Comparison of ENCODE assay signal across 8 cellular contexts in the genomic region with DNA sequence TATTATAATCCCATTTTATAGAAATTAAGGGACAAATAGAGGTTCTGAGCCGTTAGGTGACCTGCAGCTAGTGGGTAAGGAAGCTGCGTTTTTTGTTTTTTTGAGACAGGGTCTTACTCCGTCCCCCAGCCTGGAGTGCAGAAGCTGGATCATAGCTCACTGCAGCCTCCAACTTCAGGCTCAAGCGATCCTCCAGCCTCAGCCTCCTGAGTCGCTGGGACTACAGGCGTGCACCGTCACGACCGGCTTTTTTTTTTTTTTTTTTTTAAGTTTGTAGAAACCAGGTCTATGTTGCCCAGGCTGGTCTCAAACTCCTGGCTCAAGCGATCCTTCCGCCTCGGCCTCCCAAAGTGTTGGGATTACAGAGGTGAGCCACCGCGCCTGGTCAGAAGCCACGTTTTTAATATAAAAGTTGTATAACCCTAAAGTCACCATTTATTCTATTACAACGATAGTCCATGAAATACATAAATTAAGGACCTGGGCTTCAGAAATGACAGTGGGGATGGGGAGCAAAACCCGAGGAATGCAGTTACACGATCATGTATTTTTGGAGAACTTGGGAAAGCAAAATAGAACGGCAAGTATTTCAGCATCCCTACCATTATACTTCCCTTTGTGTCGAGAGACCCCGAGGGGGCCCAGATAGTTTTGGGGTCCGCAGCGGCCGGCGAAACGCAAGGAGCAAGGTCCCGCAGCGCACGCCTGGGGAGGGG. TPM values are rescaled to one million over a fixed set of nuclear protein-coding genes. Genes with fewer than 3 reads are reported as not detected.
A peak's percentile ranks its signal among the peaks of the same experiment; 100 is the strongest.
DNase-seq lines count a peak whose midpoint lies in the region; ATAC-seq, FAIRE-seq and TF ChIP-seq lines count a peak whose summit lies in the region.

No MANE protein-coding gene starts in this region.

- no peak for ATAC-seq in activated CD8-positive, alpha-beta T cell treated with anti-CD3 and anti-CD28 coated beads for 36 hours
- ATAC-seq in esophagus mucosa = no peak
- no peak for ATAC-seq in HG03521 (IDR thresholded peaks at IDR 0.05; ENCODE audit: unreplicated experiment)

- H3K4me3 ChIP-seq in kidney (ENCODE audit: low read length in 2 of 2) = peak overlapping the region; percentile 88 to 90
- H3K4me3 ChIP-seq in thymus (ENCODE audit: low read length) = peak overlapping the region; percentile 73

- peak overlapping the region; percentile 89 for H3K27ac Mint-ChIP-seq in activated CD4-positive, alpha-beta T cell treated with anti-CD3 and anti-CD28 coated beads, Interleukin-2, amount 10 ng/mL, durations not matched to agents 24 days and 14 days
- H3K27ac Mint-ChIP-seq in activated CD8-positive, alpha-beta T cell treated with anti-CD3 and anti-CD28 coated beads for 36 hours = peak overlapping the region; percentile 86

- POLR2A ChIA-PET in activated CD8-positive, alpha-beta T cell treated with anti-CD3 and anti-CD28 coated beads for 36 hours (lab: Charles Lee) = interaction anchor here (1.0 to 1.5 kb wide), 3 partner anchors 10 to 528 kb away, joined by 3 to 7 read pairs (median 5); a partner anchor contains a TSS

- H3K36me3 Mint-ChIP-seq in activated CD4-positive, alpha-beta T cell treated with anti-CD3 and anti-CD28 coated beads, Interleukin-2, amount 10 ng/mL, durations not matched to agents 24 days and 14 days (ENCODE audit: low read depth) = peaks cover 19% of the 10 kb centered on the region
- peaks cover 31% of the 10 kb centered on the region for H3K36me3 Mint-ChIP-seq in activated CD8-positive, alpha-beta T cell treated with anti-CD3 and anti-CD28 coated beads for 36 hours (ENCODE audit: low read depth)

- H3K27me3 ChIP-seq in thymus (ENCODE audit: control insufficient read depth, insufficient read depth) = no peaks in the 10 kb centered on the region

- CTCF ChIA-PET in activated CD8-positive, alpha-beta T cell treated with anti-CD3 and anti-CD28 coated beads for 36 hours (lab: Charles Lee) = interaction anchor here (1.0 to 1.9 kb wide), 10 partner anchors 10 to 670 kb away, joined by 3 to 20 read pairs (median 4); no protein-coding TSS in a partner anchor

- peak; percentile 55 for DNase-seq in activated CD4-positive, alpha-beta T cell treated with anti-CD3 and anti-CD28 coated beads, Interleukin-2, amount 10 ng/mL, durations not matched to agents 24 days and 14 days
- no peak for DNase-seq in activated CD4-positive, alpha-beta T cell treated with anti-CD3 and anti-CD28 coated beads for 1 hour
- DNase-seq in activated CD8-positive, alpha-beta T cell treated with anti-CD3 and anti-CD28 coated beads for 36 hours = peak; percentile 16
- DNase-seq in kidney = peak; percentile 26
- DNase-seq in middle frontal gyrus (ENCODE audit: extremely low spot score, low spot score) = no peak

- WGBS in thymus = 28% methylated on average over 29 of the region's 29 CpGs

- H3K9me3 ChIP-seq in kidney (ENCODE audit: control insufficient read depth in 1 of 2, low read length in 2 of 2) = no peaks in the 10 kb centered on the region
- H3K9me3 ChIP-seq in thymus (ENCODE audit: control insufficient read depth) = no peaks in the 10 kb centered on the region

- intact Hi-C loops in activated CD4-positive, alpha-beta T cell treated with anti-CD3 and anti-CD28 coated beads, Interleukin-2, amount 10 ng/mL, durations not matched to agents 24 days and 14 days (cut with micrococcal nuclease) = loop anchor here (5.0 to 10.0 kb wide), 4 partner anchors 292 to 512 kb away; a partner anchor contains a TSS
- intact Hi-C loops in activated CD8-positive, alpha-beta T cell treated with anti-CD3 and anti-CD28 coated beads for 36 hours (cut with micrococcal nuclease) = loop anchor here (5.0 kb wide), 1 partner anchor 93 kb away; a partner anchor contains a TSS
- intact Hi-C loops in kidney (cut with DNase I) = no loop called here

- H3K4me1 ChIP-seq in kidney (ENCODE audit: control insufficient read depth in 1 of 2, insufficient read depth in 1 of 2, low read depth in 1 of 2, low read length in 2 of 2) = peaks cover 0 to 6% of the 10 kb centered on the region in 2 donors
- peaks cover 6% of the 10 kb centered on the region for H3K4me1 ChIP-seq in thymus (ENCODE audit: control insufficient read depth, insufficient read depth, low read length)

- peak overlapping the region; percentile 70 to 93 for H3K9ac ChIP-seq in kidney (ENCODE audit: low read length in 2 of 2)

- no peak for FAIRE-seq in kidney (lab: Jason Lieb, UNC)

- no peaks in the 10 kb centered on the region for H3K9me3 Mint-ChIP-seq in activated CD4-positive, alpha-beta T cell treated with anti-CD3 and anti-CD28 coated beads, Interleukin-2, amount 10 ng/mL, durations not matched to agents 24 days and 14 days
- H3K9me3 Mint-ChIP-seq in activated CD8-positive, alpha-beta T cell treated with anti-CD3 and anti-CD28 coated beads for 36 hours = no peaks in the 10 kb centered on the region

- H3K27me3 Mint-ChIP-seq in activated CD4-positive, alpha-beta T cell treated with anti-CD3 and anti-CD28 coated beads, Interleukin-2, amount 10 ng/mL, durations not matched to agents 24 days and 14 days = peaks cover 7% of the 10 kb centered on the region
- H3K27me3 Mint-ChIP-seq in activated CD8-positive, alpha-beta T cell treated with anti-CD3 and anti-CD28 coated beads for 36 hours = no peaks in the 10 kb centered on the region

- H3K27ac ChIP-seq in kidney (ENCODE audit: low read depth in 2 of 2, low read length in 2 of 2) = no peak overlapping the region
- H3K27ac ChIP-seq in thymus (ENCODE audit: low read depth) = no peak overlapping the region

- peak overlapping the region; percentile 91 for H3K4me3 Mint-ChIP-seq in activated CD4-positive, alpha-beta T cell treated with anti-CD3 and anti-CD28 coated beads, Interleukin-2, amount 10 ng/mL, durations not matched to agents 24 days and 14 days
- H3K4me3 Mint-ChIP-seq in activated CD8-positive, alpha-beta T cell treated with anti-CD3 and anti-CD28 coated beads for 36 hours = peak overlapping the region; percentile 89

- peaks cover 28% of the 10 kb centered on the region for H3K4me1 Mint-ChIP-seq in activated CD4-positive, alpha-beta T cell treated with anti-CD3 and anti-CD28 coated beads, Interleukin-2, amount 10 ng/mL, durations not matched to agents 24 days and 14 days
- peaks cover 42% of the 10 kb centered on the region for H3K4me1 Mint-ChIP-seq in activated CD8-positive, alpha-beta T cell treated with anti-CD3 and anti-CD28 coated beads for 36 hours (ENCODE audit: low read depth)

- H3K36me3 ChIP-seq in kidney (ENCODE audit: control insufficient read depth in 1 of 2, insufficient read depth in 2 of 2, low read length in 2 of 2) (peaks cover 0 to 6% of the 10 kb centered on the region in 2 donors), thymus (ENCODE audit: control insufficient read depth, insufficient read depth) (no peaks in the 10 kb centered on the region)

- TF ChIP-seq CTCF in activated CD8-positive, alpha-beta T cell treated with anti-CD3 and anti-CD28 coated beads for 36 hours (IDR thresholded peaks at IDR 0.05) = no peak
- no peak for TF ChIP-seq CTCF in kidney (IDR thresholded peaks at IDR 0.05; ENCODE audit: borderline replicate concordance, extremely low read depth, insufficient read depth)

RNA-seq across cellular contexts. Expression of a gene that starts 0.6 kb away (rescaled TPM):
- total RNA-seq in activated CD4-positive, alpha-beta T cell treated with anti-CD3 and anti-CD28 coated beads, Interleukin-2, amount 10 ng/mL, durations not matched to agents 24 days and 14 days = 40.1 and 43.5 TPM in 2 replicates
- total RNA-seq in activated CD8-positive, alpha-beta T cell treated with anti-CD3 and anti-CD28 coated beads for 36 hours = 10 to 100 TPM; 38.1 to 39.9 TPM
- 12.9 TPM for total RNA-seq in kidney
- polyA plus RNA-seq in kidney (ENCODE audit: insufficient read depth, low read depth, low replicate concordance) = 9.8 TPM
- polyA plus RNA-seq in thymus = 19.4 TPM
- total RNA-seq in esophagus mucosa = 10.4 TPM

RNA-seq across cellular contexts. Expression of a gene that starts 27.1 kb away (rescaled TPM):
- total RNA-seq in activated CD4-positive, alpha-beta T cell treated with anti-CD3 and anti-CD28 coated beads, Interleukin-2, amount 10 ng/mL, durations not matched to agents 24 days and 14 days = not detected in 2 replicates
- not detected for total RNA-seq in activated CD8-positive, alpha-beta T cell treated with anti-CD3 and anti-CD28 coated beads for 36 hours
- not detected for total RNA-seq in kidney
- not detected for polyA plus RNA-seq in kidney (ENCODE audit: insufficient read depth, low read depth, low replicate concordance)
- polyA plus RNA-seq in thymus = 0.05 TPM
- 1.9 TPM for total RNA-seq in esophagus mucosa

RNA-seq across cellular contexts. Expression of a gene that starts 59.2 kb away (rescaled TPM):
- 0.36 and 0.56 TPM in 2 replicates for total RNA-seq in activated CD4-positive, alpha-beta T cell treated with anti-CD3 and anti-CD28 coated beads, Interleukin-2, amount 10 ng/mL, durations not matched to agents 24 days and 14 days
- total RNA-seq in activated CD8-positive, alpha-beta T cell treated with anti-CD3 and anti-CD28 coated beads for 36 hours = under 1 TPM; 0.18 to 0.23 TPM
- total RNA-seq in kidney = 0.60 TPM
- 0.09 TPM for polyA plus RNA-seq in kidney (ENCODE audit: insufficient read depth, low read depth, low replicate concordance)
- polyA plus RNA-seq in thymus = 0.75 TPM
- total RNA-seq in esophagus mucosa = 0.08 TPM

Comparison
In these comparisons a context has a peak if more than half of its experiments do, and no peak if none do; other contexts are left out.
1. DNase-seq: peak in activated CD4-positive, alpha-beta T cell treated with anti-CD3 and anti-CD28 coated beads, Interleukin-2, amount 10 ng/mL, durations not matched to agents 24 days and 14 days (single experiment), activated CD8-positive, alpha-beta T cell treated with anti-CD3 and anti-CD28 coated beads for 36 hours (single experiment) and kidney (single experiment); none in activated CD4-positive, alpha-beta T cell treated with anti-CD3 and anti-CD28 coated beads for 1 hour (single experiment) and middle frontal gyrus (single experiment).